In the genomic region with DNA sequence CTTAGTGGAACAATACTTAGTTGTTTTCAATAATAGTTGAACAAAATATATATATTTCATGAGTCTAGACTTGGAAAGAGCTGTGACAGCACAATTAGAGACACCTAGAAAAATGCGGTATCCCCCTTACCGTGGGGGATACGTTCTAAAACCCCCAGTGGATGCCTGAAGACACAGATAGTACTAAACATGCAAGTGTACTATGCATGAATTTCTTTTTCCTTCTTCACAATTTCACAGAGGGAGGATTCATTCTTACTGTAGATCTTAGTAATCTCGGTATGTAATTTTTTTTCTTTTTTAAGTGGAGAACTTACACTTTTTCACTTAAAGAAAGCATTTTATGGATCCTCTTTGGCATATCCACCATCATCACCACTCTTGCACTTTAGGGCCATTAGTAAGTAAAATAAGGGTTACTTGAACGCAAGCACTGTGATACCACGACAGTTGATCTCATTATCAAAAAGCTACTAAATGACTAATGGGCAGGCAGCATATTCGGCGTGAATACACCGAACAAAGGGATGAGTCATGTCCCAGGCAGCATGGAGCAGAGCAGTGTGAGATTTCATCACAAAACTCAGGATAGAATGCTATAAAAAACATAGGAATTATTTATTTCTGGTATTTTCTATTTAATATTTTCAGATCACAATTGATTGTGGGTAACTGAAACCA, we compare ENCODE assay signal across 8 cellular contexts.
DNase-seq lines count a peak whose midpoint lies in the region; ATAC-seq and TF ChIP-seq lines count a peak whose summit lies in the region.

No MANE protein-coding gene starts in this region.

- peaks cover 21% of the 10 kb centered on the region for H3K36me3 Mint-ChIP-seq in nephron progenitor cell (ENCODE audit: low read depth)

- DNase-seq in GM06990 (ENCODE audit: extremely low read depth, insufficient read length): peak; percentile 26
- peak; percentile 81 for DNase-seq in HT1080 (ENCODE audit: low read depth)
- DNase-seq in astrocyte of the hippocampus (ENCODE audit: low read depth, low spot score): peak; percentile 90
- DNase-seq in kidney tubule cell (ENCODE audit: low spot score): peak; percentile 70
- no peak for DNase-seq in nephron progenitor cell
- DNase-seq in activated CD4-positive, CD25-positive, alpha-beta regulatory T cell treated with anti-CD3 and anti-CD28 coated beads, Interleukin-2, amount 50 U/mL, for 72 hours: no peak

- H3K27me3 Mint-ChIP-seq in nephron progenitor cell (ENCODE audit: low read depth, poor library complexity): peaks cover 12% of the 10 kb centered on the region

- H3K27me3 ChIP-seq in GM06990 (replicated peaks; ENCODE audit: control insufficient read depth, insufficient read depth, low read length): no peaks in the 10 kb centered on the region

- H3K4me3 ChIP-seq in GM06990 (replicated peaks; ENCODE audit: low read depth, low read length): peak overlapping the region; percentile 4; the same call in 1 of the 2 replicates

- H3K4me3 Mint-ChIP-seq in nephron progenitor cell: no peak overlapping the region

- no peak overlapping the region for H3K27ac Mint-ChIP-seq in nephron progenitor cell

- no peak for ATAC-seq in HG02642 (IDR thresholded peaks at IDR 0.05; ENCODE audit: poor library complexity, unreplicated experiment)
- no peak for ATAC-seq in HG02981 (IDR thresholded peaks at IDR 0.05; ENCODE audit: unreplicated experiment)

- no peaks in the 10 kb centered on the region for H3K36me3 ChIP-seq in GM06990 (ENCODE audit: control insufficient read depth, insufficient read depth, low read length)

- no peaks in the 10 kb centered on the region for H3K4me1 Mint-ChIP-seq in nephron progenitor cell

- TF ChIP-seq CTCF in GM06990 (IDR thresholded peaks at IDR 0.05; ENCODE audit: insufficient read depth, low read length, poor library complexity, severe bottlenecking) (no peak), nephron progenitor cell (IDR thresholded peaks at IDR 0.05) (no peak)

- peaks cover 25% of the 10 kb centered on the region for H3K9me3 Mint-ChIP-seq in nephron progenitor cell

Comparison
In these comparisons a context has a peak if more than half of its experiments do, and no peak if none do; other contexts are left out.
1. DNase-seq: peak in GM06990 (single experiment), HT1080 (single experiment), astrocyte of the hippocampus (single experiment) and kidney tubule cell (single experiment); none in nephron progenitor cell (single experiment) and activated CD4-positive, CD25-positive, alpha-beta regulatory T cell treated with anti-CD3 and anti-CD28 coated beads, Interleukin-2, amount 50 U/mL, for 72 hours (single experiment).